In the genomic region with DNA sequence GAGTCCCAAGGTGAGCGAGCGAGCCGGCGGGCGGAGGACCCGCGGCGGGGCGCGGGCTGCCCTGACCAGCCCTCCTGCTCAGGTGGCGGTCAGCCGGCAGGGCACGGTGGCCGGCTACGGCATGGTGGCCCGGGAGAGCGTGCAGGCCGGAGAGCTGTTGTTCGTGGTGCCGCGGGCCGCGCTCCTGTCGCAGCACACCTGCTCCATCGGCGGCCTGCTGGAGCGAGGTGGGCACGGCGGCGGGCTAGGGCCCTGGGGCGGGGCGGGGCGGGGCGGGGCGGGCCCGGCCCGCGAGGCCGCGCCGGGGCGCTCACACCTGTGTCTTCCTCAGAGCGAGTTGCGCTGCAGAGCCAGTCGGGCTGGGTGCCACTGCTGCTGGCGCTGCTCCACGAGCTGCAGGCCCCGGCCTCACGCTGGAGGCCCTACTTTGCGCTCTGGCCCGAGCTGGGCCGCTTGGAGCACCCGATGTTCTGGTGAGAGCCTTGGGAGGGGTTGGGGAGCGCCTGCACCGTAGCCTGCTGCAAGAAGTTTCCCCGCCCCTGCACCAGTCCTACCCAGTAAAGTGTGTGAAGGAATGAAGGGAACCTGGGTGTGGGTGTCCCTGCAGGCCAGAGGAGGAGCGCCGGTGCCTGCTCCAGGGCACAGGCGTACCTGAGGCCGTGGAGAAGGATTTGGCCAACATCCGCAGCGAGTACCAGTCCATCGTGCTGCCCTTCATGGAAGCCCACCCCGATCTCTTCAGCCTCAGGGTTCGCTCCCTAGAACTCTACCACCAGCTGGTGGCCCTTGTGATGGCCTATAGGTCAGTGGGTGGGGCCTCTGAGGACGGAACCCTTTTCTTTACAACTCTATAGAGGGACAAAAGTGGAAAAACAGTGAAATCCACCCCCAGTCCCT, we compare ENCODE assay signal across 8 cellular contexts. TPM values are rescaled to one million over a fixed set of nuclear protein-coding genes. Genes with fewer than 3 reads are reported as not detected.
DNase-seq lines count a peak whose midpoint lies in the region; ATAC-seq and TF ChIP-seq lines count a peak whose summit lies in the region.

No MANE protein-coding gene starts in this region.

- peaks cover 0 to 45% (median 9%) of the 10 kb centered on the region in 3 donors for H3K36me3 Mint-ChIP-seq in CD8-positive, alpha-beta memory T cell
- peaks cover 55% of the 10 kb centered on the region for H3K36me3 Mint-ChIP-seq in dendritic cell treated with granulocyte-macrophage colony-stimulating factor and Interleukin-4, amounts not matched to agents 40 ng/mL and 50 ng/mL, for 4 days (ENCODE audit: low read depth)

- no peak for TF ChIP-seq CTCF in lung (IDR thresholded peaks at IDR 0.05; ENCODE audit: control extremely low read depth, extremely low read depth)

- no peaks in the 10 kb centered on the region for H3K27me3 Mint-ChIP-seq in CD8-positive, alpha-beta memory T cell
- no peaks in the 10 kb centered on the region for H3K27me3 Mint-ChIP-seq in dendritic cell treated with granulocyte-macrophage colony-stimulating factor and Interleukin-4, amounts not matched to agents 40 ng/mL and 50 ng/mL, for 4 days

- H3K4me3 Mint-ChIP-seq in CD8-positive, alpha-beta memory T cell, result peak overlapping the region; percentile 88 to 96 (median 90)
- peak overlapping the region; percentile 88 for H3K4me3 Mint-ChIP-seq in dendritic cell treated with granulocyte-macrophage colony-stimulating factor and Interleukin-4, amounts not matched to agents 40 ng/mL and 50 ng/mL, for 4 days

- POLR2A ChIA-PET in CD8-positive, alpha-beta memory T cell (lab: Charles Lee), result interaction anchor here (0.8 kb wide), 1 partner anchor 64 kb away, joined by 3 read pairs; no protein-coding TSS in a partner anchor

- peaks cover 17 to 22% (median 19%) of the 10 kb centered on the region in 3 donors for H3K4me1 Mint-ChIP-seq in CD8-positive, alpha-beta memory T cell
- peaks cover 15% of the 10 kb centered on the region for H3K4me1 Mint-ChIP-seq in dendritic cell treated with granulocyte-macrophage colony-stimulating factor and Interleukin-4, amounts not matched to agents 40 ng/mL and 50 ng/mL, for 4 days (ENCODE audit: low read depth)

- peak in 4 of 5 donors; percentile 17 to 62 (median 52) for DNase-seq in CD8-positive, alpha-beta memory T cell
- peak in 3 of 5 experiments; percentile 27 to 60 (median 32) for DNase-seq in T-helper 2 cell
- DNase-seq in lung (ENCODE audit: low spot score), result no peak
- DNase-seq in H4 (ENCODE audit: low spot score), result no peak

- H3K4me3 ChIP-seq in CD8-positive, alpha-beta memory T cell (ENCODE audit: low read length), result peak overlapping the region; percentile 92
- H3K4me3 ChIP-seq in lung (peak overlapping the region; percentile 78), subcutaneous abdominal adipose tissue (ENCODE audit: low read depth in 1 of 5, low read length in 5 of 5) (peak overlapping the region in 4 of 5 donors; percentile 75 to 93 (median 87))

- peak overlapping the region; percentile 75 for H3K27ac ChIP-seq in CD8-positive, alpha-beta memory T cell (ENCODE audit: low read depth, low read length)
- H3K27ac ChIP-seq in lung (ENCODE audit: low read depth in 1 of 2, low read length in 1 of 2) (peak overlapping the region; percentile 47 to 84), subcutaneous abdominal adipose tissue (ENCODE audit: low read depth, low read length) (peak overlapping the region; percentile 58)

- ATAC-seq in GM19438 (IDR thresholded peaks at IDR 0.05; ENCODE audit: low read depth, unreplicated experiment) (peak; percentile 33), HG03442 (IDR thresholded peaks at IDR 0.05; ENCODE audit: unreplicated experiment) (peak; percentile 33), lung (ENCODE audit: insufficient read depth, low FRiP score) (peak; percentile 50)

- peaks cover 17% of the 10 kb centered on the region for H3K4me1 ChIP-seq in CD8-positive, alpha-beta memory T cell (ENCODE audit: insufficient read depth, low read length)
- peaks cover 3 to 4% of the 10 kb centered on the region in 2 donors for H3K4me1 ChIP-seq in lung (ENCODE audit: control insufficient read depth in 2 of 2, insufficient read depth in 2 of 2, low read length in 2 of 2)
- H3K4me1 ChIP-seq in subcutaneous abdominal adipose tissue (ENCODE audit: control insufficient read depth in 5 of 5, insufficient read depth in 5 of 5, low read length in 5 of 5), result peaks cover 1 to 26% (median 18%) of the 10 kb centered on the region in 5 donors

- peak overlapping the region in 7 of 8 donors; percentile 32 to 94 (median 58) for H3K27ac Mint-ChIP-seq in CD8-positive, alpha-beta memory T cell
- peak overlapping the region; percentile 75 for H3K27ac Mint-ChIP-seq in dendritic cell treated with granulocyte-macrophage colony-stimulating factor and Interleukin-4, amounts not matched to agents 40 ng/mL and 50 ng/mL, for 4 days

- H3K27me3 ChIP-seq in CD8-positive, alpha-beta memory T cell (ENCODE audit: insufficient read depth, low read length, poor library complexity, severe bottlenecking), result no peaks in the 10 kb centered on the region
- H3K27me3 ChIP-seq in lung (ENCODE audit: control insufficient read depth, insufficient read depth) (no peaks in the 10 kb centered on the region), subcutaneous abdominal adipose tissue (ENCODE audit: control insufficient read depth in 5 of 5, insufficient read depth in 4 of 5, low read length in 5 of 5) (no peaks in the 10 kb centered on the region)

- H3K9ac ChIP-seq in subcutaneous abdominal adipose tissue (ENCODE audit: low read length in 5 of 5), result peak overlapping the region in 4 of 5 donors; percentile 58 to 83 (median 64)

- peaks cover 29% of the 10 kb centered on the region for H3K36me3 ChIP-seq in CD8-positive, alpha-beta memory T cell (ENCODE audit: insufficient read depth, low read length)
- H3K36me3 ChIP-seq in lung (ENCODE audit: control insufficient read depth in 2 of 2, insufficient read depth in 2 of 2, low read length in 2 of 2), result peaks cover 23 to 30% of the 10 kb centered on the region in 2 donors
- peaks cover 22 to 41% (median 36%) of the 10 kb centered on the region in 5 donors for H3K36me3 ChIP-seq in subcutaneous abdominal adipose tissue (ENCODE audit: control insufficient read depth in 5 of 5, insufficient read depth in 5 of 5, low read length in 5 of 5)

- intact Hi-C loops in dendritic cell treated with granulocyte-macrophage colony-stimulating factor and Interleukin-4, amounts not matched to agents 40 ng/mL and 50 ng/mL, for 4 days (cut with micrococcal nuclease), result loop anchor here (1.0 to 5.0 kb wide), 2 partner anchors 36 to 113 kb away; partner anchors contain the start of gene CNOT1

- 15 to 19% methylated on average over 56 to 66 of the region's 66 CpGs for WGBS in lung, 2 donors

- CTCF ChIA-PET in CD8-positive, alpha-beta memory T cell (lab: Charles Lee), result interaction anchor here (1.6 to 3.2 kb wide), 2 partner anchors 9 to 240 kb away, joined by 4 to 12 read pairs; no protein-coding TSS in a partner anchor

- H3K9me3 ChIP-seq in CD8-positive, alpha-beta memory T cell (ENCODE audit: low read length), result no peaks in the 10 kb centered on the region
- H3K9me3 ChIP-seq in lung (ENCODE audit: control insufficient read depth in 2 of 2, insufficient read depth in 1 of 2, low read length in 1 of 2) (no peaks in the 10 kb centered on the region), subcutaneous abdominal adipose tissue (ENCODE audit: control insufficient read depth in 5 of 5, low read length in 5 of 5) (no peaks in the 10 kb centered on the region)

- no peaks in the 10 kb centered on the region for H3K9me3 Mint-ChIP-seq in CD8-positive, alpha-beta memory T cell
- no peaks in the 10 kb centered on the region for H3K9me3 Mint-ChIP-seq in dendritic cell treated with granulocyte-macrophage colony-stimulating factor and Interleukin-4, amounts not matched to agents 40 ng/mL and 50 ng/mL, for 4 days

RNA-seq across cellular contexts. Expression of gene SETD6, which starts 0.8 kb away (rescaled TPM):
- 10 to 100 TPM; 23.8 to 24.9 TPM for total RNA-seq in CD8-positive, alpha-beta memory T cell
- polyA plus RNA-seq in CD8-positive, alpha-beta memory T cell, result 10.5 TPM
- 10 to 100 TPM; 16.5 to 21.5 TPM for total RNA-seq in lung
- 10 to 100 TPM; 10.6 to 14.8 TPM for polyA plus RNA-seq in lung
- 15.3 and 17.7 TPM in 2 replicates for total RNA-seq in H4 (2014; rRNA removed; shearing (Covaris generic))

RNA-seq across cellular contexts. Expression of gene NDRG4, which starts 16.2 kb away (rescaled TPM):
- total RNA-seq in CD8-positive, alpha-beta memory T cell, result 1 to 10 TPM; 1.6 to 2.4 TPM
- 0.63 TPM for polyA plus RNA-seq in CD8-positive, alpha-beta memory T cell
- 10 to 100 TPM; 10.7 to 18.7 TPM for total RNA-seq in lung
- polyA plus RNA-seq in lung, result 10 to 100 TPM in 1 of 2 donors, 1 to 10 TPM in 1; 5.3 to 17.8 TPM
- total RNA-seq in H4 (2014; rRNA removed; shearing (Covaris generic)), result 30.0 and 31.6 TPM in 2 replicates

Comparison
In these comparisons a context has a peak if more than half of its experiments do, and no peak if none do; other contexts are left out.
1. DNase-seq: peak in CD8-positive, alpha-beta memory T cell (4 of 5) and T-helper 2 cell (3 of 5); none in lung (single experiment) and H4 (single experiment).
2. Peak in every context shown above with its lines, with median percentiles within 50 percentile points of each other: H3K27ac ChIP-seq, H3K4me3 ChIP-seq and ATAC-seq.